In the genomic region with DNA sequence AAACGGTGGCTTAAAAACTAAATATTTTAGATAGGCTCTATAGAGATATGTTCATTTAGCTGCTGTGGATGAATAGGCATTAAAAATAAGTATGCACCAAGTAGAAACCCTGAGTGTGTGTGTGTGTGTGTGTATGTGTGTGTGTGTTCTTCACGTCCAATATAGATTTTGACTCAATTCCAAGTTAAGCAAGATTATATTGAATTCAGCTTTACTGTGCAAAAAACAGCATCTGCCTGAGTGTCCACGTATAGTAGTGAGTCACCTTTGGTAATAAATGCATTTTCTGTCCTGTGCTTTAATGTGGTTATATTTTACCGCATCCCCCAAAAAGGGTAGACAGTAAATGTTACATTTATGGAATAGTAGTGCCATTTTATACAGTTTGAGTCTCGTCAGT, we compare ENCODE assay signal across 21 cellular contexts.
A peak's percentile ranks its signal among the peaks of the same experiment; 100 is the strongest.
DNase-seq lines count a peak whose midpoint lies in the region; ATAC-seq, FAIRE-seq and TF ChIP-seq lines count a peak whose summit lies in the region.
"Had no signal": no experiment of that assay in that cellular context is flagged by ENCODE, and none has a peak within 500 bp of the region (broad histone marks: within the 10 kb centered on the region; RNA-seq: fewer than 3 reads in every experiment).

No MANE protein-coding gene starts in this region.

- TF ChIP-seq CTCF in body of pancreas (IDR thresholded peaks at IDR 0.05), result no peak
- no peak for TF ChIP-seq CTCF in transverse colon (IDR thresholded peaks at IDR 0.05)

- H4K8ac ChIP-seq in mesenchymal stem cell (ENCODE audit: low read length), result no peak overlapping the region

- peaks cover 2% of the 10 kb centered on the region for H3K79me1 ChIP-seq in mesenchymal stem cell (replicated peaks; ENCODE audit: low read length, poor library complexity, severe bottlenecking)

- no peak for TF ChIP-seq EP300 in transverse colon (IDR thresholded peaks at IDR 0.05; ENCODE audit: low read depth)

- DNase-seq in GM12891 (ENCODE audit: insufficient read length, low spot score) (no peak), MV-4-11 (lab: John Stamatoyannopoulos, UW) (peak; percentile 10), body of pancreas (no peak), mesenchymal stem cell (peak; percentile 47), transverse colon (no peak), medulla oblongata (ENCODE audit: extremely low spot score) (no peak)
- DNase-seq: activated CD4-positive, alpha-beta T cell treated with anti-CD3 and anti-CD28 coated beads for 1 hour; activated naive CD4-positive, alpha-beta T cell; activated T-cell treated with anti-CD3 and anti-CD28 coated beads, Interleukin-2, amount 50 U/mL, for 1 hour; adrenal gland; dermis blood vessel endothelial cell; heart right ventricle; mucosa of descending colon; NCI-H1417 treated with DMSO at 0.1 percent for 48 hours; NCI-H510A treated with DMSO at 0.1 percent for 48 hours; nephron progenitor cell; posterior cingulate gyrus had no signal

- no peak overlapping the region for H2BK12ac ChIP-seq in mesenchymal stem cell (ENCODE audit: low read length in 2 of 2)

- H2BK5ac ChIP-seq in mesenchymal stem cell (ENCODE audit: low read depth, low read length, poor library complexity, severe bottlenecking), result no peak overlapping the region

- no peak overlapping the region for H3K14ac ChIP-seq in mesenchymal stem cell (ENCODE audit: low read length in 2 of 2)

- H3K27me3 ChIP-seq in body of pancreas (no peaks in the 10 kb centered on the region), mesenchymal stem cell (ENCODE audit: control insufficient read depth in 1 of 2, insufficient read depth in 1 of 2, low read length in 2 of 2) (no peaks in the 10 kb centered on the region), transverse colon (no peaks in the 10 kb centered on the region)
- H3K27me3 ChIP-seq: adrenal gland, heart right ventricle had no signal

- no peak overlapping the region for H3K4ac ChIP-seq in mesenchymal stem cell (ENCODE audit: low read depth in 1 of 2, low read length in 2 of 2)

- no peak overlapping the region for H3K23ac ChIP-seq in mesenchymal stem cell (ENCODE audit: low read length in 2 of 2)

- H2BK15ac ChIP-seq in mesenchymal stem cell (ENCODE audit: low read depth, poor library complexity, severe bottlenecking), result no peak overlapping the region

- no peak overlapping the region for H4K91ac ChIP-seq in mesenchymal stem cell (ENCODE audit: low read length)

- H3K9me3 ChIP-seq in body of pancreas, result no peaks in the 10 kb centered on the region
- no peaks in the 10 kb centered on the region for H3K9me3 ChIP-seq in mesenchymal stem cell (ENCODE audit: control insufficient read depth, low read length)
- no peaks in the 10 kb centered on the region for H3K9me3 ChIP-seq in transverse colon
- H3K9me3 ChIP-seq: adrenal gland, heart right ventricle, mucosa of descending colon had no signal

- peaks cover 0 to 5% of the 10 kb centered on the region in 2 donors for H3K36me3 ChIP-seq in body of pancreas (replicated peaks in 1 of 2; ENCODE audit: insufficient read depth in 1 of 2, low read depth in 2 of 2)
- peaks cover 3 to 58% of the 10 kb centered on the region in 2 experiments for H3K36me3 ChIP-seq in mesenchymal stem cell (ENCODE audit: control insufficient read depth in 1 of 2, insufficient read depth in 2 of 2, low read depth in 1 of 2, low read length in 2 of 2)
- H3K36me3 ChIP-seq in transverse colon, result peaks cover 0 to 28% (median 0%) of the 10 kb centered on the region in 4 donors

- no peak overlapping the region for H2AFZ ChIP-seq in mesenchymal stem cell (ENCODE audit: low read depth, low read length)

- ATAC-seq in body of pancreas (peak; percentile 62), GM21360 (IDR thresholded peaks at IDR 0.05; ENCODE audit: unreplicated experiment) (no peak), HG02981 (IDR thresholded peaks at IDR 0.05; ENCODE audit: unreplicated experiment) (no peak)
- ATAC-seq: heart right ventricle, mucosa of descending colon, sciatic nerve had no signal

- no peak overlapping the region for H3K4me3 ChIP-seq in body of pancreas
- H3K4me3 ChIP-seq in mesenchymal stem cell (ENCODE audit: insufficient read depth in 1 of 2, low read depth in 1 of 2, low read length in 2 of 2), result no peak overlapping the region
- no peak overlapping the region for H3K4me3 ChIP-seq in transverse colon
- H3K4me3 ChIP-seq: adrenal gland, heart right ventricle, mucosa of descending colon had no signal

- no peak for TF ChIP-seq POLR2A in GM12891 (IDR thresholded peaks at IDR 0.05; ENCODE audit: low read depth, low read length)
- no peak for TF ChIP-seq POLR2A in body of pancreas (IDR thresholded peaks at IDR 0.05)
- TF ChIP-seq POLR2A in transverse colon (IDR thresholded peaks at IDR 0.05), result no peak

- H3K18ac ChIP-seq in mesenchymal stem cell (ENCODE audit: low read depth in 1 of 2, low read length in 2 of 2), result no peak overlapping the region

- H3K4me2 ChIP-seq in mesenchymal stem cell (ENCODE audit: low read length, poor library complexity, severe bottlenecking), result no peak overlapping the region

- no peak overlapping the region for H3K9ac ChIP-seq in mesenchymal stem cell (ENCODE audit: low read length)

- in situ Hi-C loops in transverse colon (cut with MboI; ENCODE audit: low pct_ligation_motif_present in 1 of 4, low pct_unique_long_range_greater_than_20kb in 1 of 4, low sequenced_read_pairs in 3 of 4), result no loop called here

- H2AK5ac ChIP-seq in mesenchymal stem cell (ENCODE audit: low read length, severe bottlenecking), result no peak overlapping the region

- no peak overlapping the region for H2BK120ac ChIP-seq in mesenchymal stem cell (ENCODE audit: low read depth, low read length)

- 41 to 42% methylated on average over 5 of the region's 5 CpGs for WGBS in body of pancreas, 2 donors
- 55% methylated on average over 4 of the region's 5 CpGs for WGBS in mesenchymal stem cell
- 64 to 72% methylated on average over 5 of the region's 5 CpGs for WGBS in transverse colon (ENCODE audit: low coverage in 1 of 2), 2 donors

- peak overlapping the region in 1 of 4 donors; percentile 36 for H3K27ac ChIP-seq in body of pancreas
- H3K27ac ChIP-seq in mesenchymal stem cell (ENCODE audit: low read length, poor library complexity, severe bottlenecking), result peak overlapping the region; percentile 45
- H3K27ac ChIP-seq in transverse colon, result no peak overlapping the region
- H3K27ac ChIP-seq: adrenal gland, heart right ventricle had no signal

- peaks cover 20% of the 10 kb centered on the region for H3K4me1 ChIP-seq in body of pancreas
- H3K4me1 ChIP-seq in mesenchymal stem cell (ENCODE audit: control insufficient read depth, insufficient read depth, low read depth, low read length), result peaks cover 2% of the 10 kb centered on the region
- no peaks in the 10 kb centered on the region for H3K4me1 ChIP-seq in transverse colon

- intact Hi-C loops in body of pancreas (cut with DNase I) (no loop called here), transverse colon (cut with DNase I; ENCODE audit: low total_unique reads) (no loop called here)

- FAIRE-seq in GM12891 (lab: Jason Lieb, UNC), result peak; percentile 33
- FAIRE-seq: urothelium cell line had no signal

TF ChIP-seq in GM12891, 5 proteins besides CTCF, POLR2A, EP300 and RAD21:
- TF ChIP-seq TAF1 (IDR thresholded peaks at IDR 0.05; ENCODE audit: low read depth, low read length) (no peak), SPI1 (IDR thresholded peaks at IDR 0.05; ENCODE audit: low read depth, low read length) (no peak), POLR2AphosphoS5 (IDR thresholded peaks at IDR 0.05; ENCODE audit: low read depth, low read length) (no peak), PAX5 (IDR thresholded peaks at IDR 0.05; ENCODE audit: insufficient read depth, low read length, severe bottlenecking) (no peak), POU2F2 (IDR thresholded peaks at IDR 0.05; ENCODE audit: low read depth, low read length) (no peak)

Comparison
In these comparisons a context has a peak if more than half of its experiments do, and no peak if none do; other contexts are left out.
1. DNase-seq: peak in MV-4-11 (single experiment) and mesenchymal stem cell (single experiment); none in GM12891 (single experiment), body of pancreas (0 of 4), transverse colon (single experiment) and medulla oblongata (single experiment).